12 cellular contexts compared by ENCODE assay signal in the genomic region with DNA sequence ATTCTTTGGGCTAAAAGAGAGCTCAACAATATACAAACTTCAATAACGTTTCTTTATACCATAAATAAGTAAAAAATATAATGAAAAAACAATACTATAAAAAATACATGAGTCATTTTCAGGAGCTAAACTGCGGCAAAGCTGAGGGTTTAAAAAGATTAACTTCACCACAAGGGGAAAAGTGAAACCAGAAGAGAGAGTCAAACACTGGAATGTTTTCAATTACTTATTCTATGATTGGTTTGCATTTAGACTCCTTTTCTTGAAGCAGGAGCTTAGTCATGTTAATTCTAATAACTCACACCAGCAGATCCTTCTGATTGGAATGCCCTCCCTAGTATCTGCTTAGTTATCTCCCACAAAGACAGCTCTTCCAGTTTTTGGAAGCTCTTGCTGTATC.
DNase-seq lines count a peak whose midpoint lies in the region; ATAC-seq, FAIRE-seq and TF ChIP-seq lines count a peak whose summit lies in the region.
"Had no signal": no experiment of that assay in that cellular context is flagged by ENCODE, and none has a peak within 500 bp of the region (broad histone marks: within the 10 kb centered on the region; RNA-seq: fewer than 3 reads in every experiment).

No MANE protein-coding gene starts in this region.

- no peak for TF ChIP-seq EP300 in HepG2 (IDR thresholded peaks at IDR 0.05; ENCODE audit: low read depth in 2 of 2, low read length in 2 of 2)
- no peak for TF ChIP-seq EP300 in HepG2 (CRISPR knock-in tag; IDR thresholded peaks at IDR 0.05; ENCODE audit: borderline replicate concordance)

- H3K27me3 ChIP-seq in right lobe of liver = no peaks in the 10 kb centered on the region
- H3K27me3 ChIP-seq in HepG2 (ENCODE audit: control insufficient read depth in 1 of 2, insufficient read depth in 2 of 2, low read length in 2 of 2) = no peaks in the 10 kb centered on the region
- H3K27me3 ChIP-seq in adipocyte (replicated peaks; ENCODE audit: control insufficient read depth, insufficient read depth, low read length) = no peaks in the 10 kb centered on the region
- H3K27me3 ChIP-seq: spleen had no signal

- no TSS peak for BruUV-seq in HepG2 (replicated peaks; lab: Mats Ljungman, UMichigan)

- no peaks in the 10 kb centered on the region for H3K4me1 ChIP-seq in right lobe of liver
- no peaks in the 10 kb centered on the region for H3K4me1 ChIP-seq in HepG2 (ENCODE audit: insufficient read depth, low read length)
- H3K4me1 ChIP-seq in adipocyte (ENCODE audit: control insufficient read depth, insufficient read depth, low read length) = peaks cover 33% of the 10 kb centered on the region

- H3K36me3 ChIP-seq in right lobe of liver (no peaks in the 10 kb centered on the region), HepG2 (replicated peaks in 1 of 2; ENCODE audit: control insufficient read depth in 1 of 2, insufficient read depth in 2 of 2, low read length in 2 of 2) (no peaks in the 10 kb centered on the region), adipocyte (ENCODE audit: control insufficient read depth, insufficient read depth, low read length, severe bottlenecking) (no peaks in the 10 kb centered on the region)
- H3K36me3 ChIP-seq: spleen had no signal

- POLR2A ChIA-PET in HepG2 (lab: Yijun Ruan, JAX) = no interaction called here

- no peak overlapping the region for H3K9ac ChIP-seq in HepG2 (ENCODE audit: insufficient read depth, low read depth, low read length)
- H3K9ac ChIP-seq in adipocyte (ENCODE audit: low read length) = peak overlapping the region; percentile 61

- no peaks in the 10 kb centered on the region for H3K79me2 ChIP-seq in HepG2 (ENCODE audit: insufficient read depth, low read length)

- CTCF ChIA-PET in HepG2 (lab: Yijun Ruan, JAX; ENCODE audit: low intra/inter-chr PET ratio, low total read pairs) = no interaction called here

- no peak overlapping the region for H2AFZ ChIP-seq in HepG2 (ENCODE audit: low read length)

- no peak for DNase-seq in right lobe of liver
- no peak for DNase-seq in HepG2 (ENCODE audit: low spot score)
- peak; percentile 88 for DNase-seq in adipocyte (ENCODE audit: low read depth)
- peak; percentile 74 to 85 for DNase-seq in foreskin fibroblast
- DNase-seq in left ventricle myocardium superior = no peak
- no peak for DNase-seq in activated CD8-positive, alpha-beta memory T cell treated with anti-CD3 and anti-CD28 coated beads, Interleukin-2, amount 50 U/mL, for 4 hours
- DNase-seq: activated CD4-positive, alpha-beta T cell treated with anti-CD3 and anti-CD28 coated beads, Interleukin-2, amount 50 U/mL, for 48 hours; amygdala; spleen had no signal

- no peaks in the 10 kb centered on the region for H3K9me3 ChIP-seq in right lobe of liver
- H3K9me3 ChIP-seq in HepG2 (ENCODE audit: low read length) = no peaks in the 10 kb centered on the region
- H3K9me3 ChIP-seq in adipocyte (ENCODE audit: control insufficient read depth, low read length) = no peaks in the 10 kb centered on the region
- H3K9me3 ChIP-seq: spleen had no signal

- no peak overlapping the region for H3K27ac ChIP-seq in right lobe of liver
- H3K27ac ChIP-seq in HepG2 (ENCODE audit: extremely low read length, insufficient read depth, low read length) = no peak overlapping the region
- H3K27ac ChIP-seq: spleen had no signal

- no peak for FAIRE-seq in HepG2 (lab: Jason Lieb, UNC)

- TF ChIP-seq CTCF in right lobe of liver (IDR thresholded peaks at IDR 0.05) (peak in 2 of 4 donors; percentile 9), HepG2 (CRISPR knock-in tag; IDR thresholded peaks at IDR 0.05) (no peak), foreskin fibroblast (IDR thresholded peaks at IDR 0.05; ENCODE audit: low read depth, low read length) (no peak)

- H4K20me1 ChIP-seq in HepG2 (ENCODE audit: insufficient read depth, low read length) = no peaks in the 10 kb centered on the region

- TF ChIP-seq RAD21 in HepG2 (CRISPR knock-in tag; IDR thresholded peaks at IDR 0.05) = no peak

- no peak overlapping the region for H3K4me2 ChIP-seq in HepG2 (ENCODE audit: low read depth, low read length)

- ATAC-seq in right lobe of liver = peak; percentile 36 to 55 (median 44)
- ATAC-seq in HepG2 = no peak
- no peak for ATAC-seq in GM18498 (IDR thresholded peaks at IDR 0.05; ENCODE audit: unreplicated experiment)
- no peak for ATAC-seq in left ventricle myocardium superior
- no peak for ATAC-seq in HG02610 (IDR thresholded peaks at IDR 0.05; ENCODE audit: unreplicated experiment)
- ATAC-seq: Right ventricle myocardium inferior had no signal

- WGBS in right lobe of liver (ENCODE audit: insufficient coverage, low coverage, low lambda C conversion rate, missing lambda C conversion rate) = 23% methylated on average over 2 of the region's 2 CpGs
- WGBS in HepG2 (ENCODE audit: low lambda C conversion rate) = 13% methylated on average over 2 of the region's 2 CpGs

- no peak overlapping the region for H3K4me3 ChIP-seq in right lobe of liver
- no peak overlapping the region for H3K4me3 ChIP-seq in HepG2 (replicated peaks in 1 of 3; ENCODE audit: insufficient read depth in 1 of 3, low read depth in 2 of 3, low read length in 3 of 3)
- peak overlapping the region; percentile 0 for H3K4me3 ChIP-seq in adipocyte (ENCODE audit: low read length)
- no peak overlapping the region for H3K4me3 ChIP-seq in foreskin fibroblast (ENCODE audit: low read depth in 1 of 2, low read length in 2 of 2)
- H3K4me3 ChIP-seq: spleen had no signal

- intact Hi-C loops in right lobe of liver (cut with DNase I) (no loop called here), HepG2 (cut with micrococcal nuclease; ENCODE audit: unreplicated experiment) (no loop called here), left ventricle myocardium superior (cut with micrococcal nuclease) (no loop called here)

- in situ Hi-C loops in HepG2 (cut with HindIII; ENCODE audit: extremely low pct_ligation_motif_present, low pct_unique_long_range_greater_than_20kb) = no loop called here

- TF ChIP-seq POLR2A in right lobe of liver (IDR thresholded peaks at IDR 0.05) = no peak
- TF ChIP-seq POLR2A in HepG2 (IDR thresholded peaks at IDR 0.05; ENCODE audit: insufficient read depth in 1 of 2, low read depth in 2 of 2, low read length in 2 of 2) = no peak

TF ChIP-seq in HepG2, 621 proteins besides CTCF, POLR2A, EP300 and RAD21 (continues in another document):
- TF ChIP-seq, protein P1, sequence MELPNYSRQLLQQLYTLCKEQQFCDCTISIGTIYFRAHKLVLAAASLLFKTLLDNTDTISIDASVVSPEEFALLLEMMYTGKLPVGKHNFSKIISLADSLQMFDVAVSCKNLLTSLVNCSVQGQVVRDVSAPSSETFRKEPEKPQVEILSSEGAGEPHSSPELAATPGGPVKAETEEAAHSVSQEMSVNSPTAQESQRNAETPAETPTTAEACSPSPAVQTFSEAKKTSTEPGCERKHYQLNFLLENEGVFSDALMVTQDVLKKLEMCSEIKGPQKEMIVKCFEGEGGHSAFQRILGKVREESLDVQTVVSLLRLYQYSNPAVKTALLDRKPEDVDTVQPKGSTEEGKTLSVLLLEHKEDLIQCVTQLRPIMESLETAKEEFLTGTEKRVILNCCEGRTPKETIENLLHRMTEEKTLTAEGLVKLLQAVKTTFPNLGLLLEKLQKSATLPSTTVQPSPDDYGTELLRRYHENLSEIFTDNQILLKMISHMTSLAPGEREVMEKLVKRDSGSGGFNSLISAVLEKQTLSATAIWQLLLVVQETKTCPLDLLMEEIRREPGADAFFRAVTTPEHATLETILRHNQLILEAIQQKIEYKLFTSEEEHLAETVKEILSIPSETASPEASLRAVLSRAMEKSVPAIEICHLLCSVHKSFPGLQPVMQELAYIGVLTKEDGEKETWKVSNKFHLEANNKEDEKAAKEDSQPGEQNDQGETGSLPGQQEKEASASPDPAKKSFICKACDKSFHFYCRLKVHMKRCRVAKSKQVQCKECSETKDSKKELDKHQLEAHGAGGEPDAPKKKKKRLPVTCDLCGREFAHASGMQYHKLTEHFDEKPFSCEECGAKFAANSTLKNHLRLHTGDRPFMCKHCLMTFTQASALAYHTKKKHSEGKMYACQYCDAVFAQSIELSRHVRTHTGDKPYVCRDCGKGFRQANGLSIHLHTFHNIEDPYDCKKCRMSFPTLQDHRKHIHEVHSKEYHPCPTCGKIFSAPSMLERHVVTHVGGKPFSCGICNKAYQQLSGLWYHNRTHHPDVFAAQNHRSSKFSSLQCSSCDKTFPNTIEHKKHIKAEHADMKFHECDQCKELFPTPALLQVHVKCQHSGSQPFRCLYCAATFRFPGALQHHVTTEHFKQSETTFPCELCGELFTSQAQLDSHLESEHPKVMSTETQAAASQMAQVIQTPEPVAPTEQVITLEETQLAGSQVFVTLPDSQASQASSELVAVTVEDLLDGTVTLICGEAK (IDR thresholded peaks at IDR 0.05) = no peak
- TF ChIP-seq, protein P1 (CRISPR knock-in tag; IDR thresholded peaks at IDR 0.05) = no peak
- TF ChIP-seq JDP2 (CRISPR knock-in tag; IDR thresholded peaks at IDR 0.05; ENCODE audit: borderline replicate concordance) (no peak), REXO4 (CRISPR knock-in tag; IDR thresholded peaks at IDR 0.05; ENCODE audit: borderline replicate concordance) (no peak)

Comparison
In these comparisons a context has a peak if more than half of its experiments do, and no peak if none do; other contexts are left out.
1. ATAC-seq: peak in right lobe of liver (4 of 4); none in HepG2 (single experiment), GM18498 (single experiment), left ventricle myocardium superior (single experiment) and HG02610 (single experiment).
2. DNase-seq: peak in adipocyte (single experiment) and foreskin fibroblast (2 of 2); none in right lobe of liver (0 of 3), HepG2 (single experiment), left ventricle myocardium superior (single experiment) and activated CD8-positive, alpha-beta memory T cell treated with anti-CD3 and anti-CD28 coated beads, Interleukin-2, amount 50 U/mL, for 4 hours (single experiment).